ENCODE assay signal across 8 cellular contexts in genomic region chr7:143003393-143004051, GRCh38. TPM values are rescaled to one million over a fixed set of nuclear protein-coding genes. Genes with fewer than 3 reads are reported as not detected.
DNase-seq lines count a peak whose midpoint lies in the region; ATAC-seq and TF ChIP-seq lines count a peak whose summit lies in the region.

No MANE protein-coding gene starts in this region.

- H3K4me3 ChIP-seq in CD8-positive, alpha-beta memory T cell (ENCODE audit: low read length), result peak overlapping the region; percentile 37
- H3K4me3 ChIP-seq in HL-60 (replicated peaks; ENCODE audit: insufficient read depth, low read length) (peak overlapping the region; percentile 19; the same call in 1 of the 2 replicates), astrocyte of the spinal cord (ENCODE audit: low read depth, low read length) (no peak overlapping the region)

- peaks cover 0 to 3% (median 0%) of the 10 kb centered on the region in 3 donors for H3K36me3 Mint-ChIP-seq in CD8-positive, alpha-beta memory T cell

- ATAC-seq in GM19025 (IDR thresholded peaks at IDR 0.05; ENCODE audit: low read depth, unreplicated experiment) (peak; percentile 45), HG02588 (IDR thresholded peaks at IDR 0.05; ENCODE audit: unreplicated experiment) (no peak)

- H3K4me1 ChIP-seq in CD8-positive, alpha-beta memory T cell (ENCODE audit: insufficient read depth, low read length), result peaks cover 6% of the 10 kb centered on the region

- no peak overlapping the region for H3K27ac ChIP-seq in CD8-positive, alpha-beta memory T cell (ENCODE audit: low read depth, low read length)
- no peak overlapping the region for H3K27ac ChIP-seq in HL-60 (replicated peaks)

- in situ Hi-C loops in astrocyte of the spinal cord (cut with HindIII; ENCODE audit: low sequenced_read_pairs), result no loop called here

- POLR2A ChIA-PET in CD8-positive, alpha-beta memory T cell (lab: Charles Lee), result no interaction called here

- DNase-seq in CD8-positive, alpha-beta memory T cell, result peak in 4 of 5 donors; percentile 13 to 61 (median 52)
- DNase-seq in HL-60 (ENCODE audit: low read depth in 1 of 2, low spot score in 1 of 2) (peak; percentile 13 to 47), RPMI8226 (peak; percentile 57), astrocyte of the spinal cord (ENCODE audit: low read depth, low spot score) (peak; percentile 61), iPS-NIHi11 (ENCODE audit: low spot score) (peak; percentile 73)
- peak; percentile 8 to 18 for DNase-seq in stimulated activated CD4-positive, alpha-beta T cell treated with anti-CD3 and anti-CD28 coated beads, Interleukin-1b, Interleukin-23, amount 100 ng/mL, for 1 hour (ENCODE audit: low read depth in 2 of 2)

- peaks cover 8 to 14% (median 11%) of the 10 kb centered on the region in 3 donors for H3K4me1 Mint-ChIP-seq in CD8-positive, alpha-beta memory T cell

- TF ChIP-seq CTCF in HL-60 (IDR thresholded peaks at IDR 0.05; ENCODE audit: insufficient read depth, low read length) (peak; percentile 47), astrocyte of the spinal cord (IDR thresholded peaks at IDR 0.05; ENCODE audit: low read depth, low read length) (peak; percentile 74)

- CTCF ChIA-PET in CD8-positive, alpha-beta memory T cell (lab: Charles Lee), result interaction anchor here (0.6 to 2.9 kb wide), 27 partner anchors 8 to 700 kb away, joined by 3 to 22 read pairs (median 5); partner anchors contain the start of gene EPHB6

- H3K27me3 ChIP-seq in CD8-positive, alpha-beta memory T cell (ENCODE audit: insufficient read depth, low read length, poor library complexity, severe bottlenecking), result peaks cover 5% of the 10 kb centered on the region
- H3K27me3 ChIP-seq in HL-60 (ENCODE audit: insufficient read depth, poor library complexity, severe bottlenecking), result peaks cover 2% of the 10 kb centered on the region

- H3K9me3 ChIP-seq in CD8-positive, alpha-beta memory T cell (ENCODE audit: low read length), result no peaks in the 10 kb centered on the region

- H3K27ac Mint-ChIP-seq in CD8-positive, alpha-beta memory T cell, result peak overlapping the region in 3 of 8 donors; percentile 70 to 93 (median 75)

- peaks cover 3 to 8% of the 10 kb centered on the region in 2 donors for H3K27me3 Mint-ChIP-seq in CD8-positive, alpha-beta memory T cell

- H3K4me3 Mint-ChIP-seq in CD8-positive, alpha-beta memory T cell, result peak overlapping the region; percentile 8 to 88 (median 84)

- H3K9me3 Mint-ChIP-seq in CD8-positive, alpha-beta memory T cell, result peaks cover 0 to 2% (median 0%) of the 10 kb centered on the region in 5 donors

- H3K36me3 ChIP-seq in CD8-positive, alpha-beta memory T cell (ENCODE audit: insufficient read depth, low read length), result no peaks in the 10 kb centered on the region

RNA-seq across cellular contexts. Expression of gene OR9A2, which starts 23.4 kb away (rescaled TPM):
- total RNA-seq in CD8-positive, alpha-beta memory T cell, result not detected
- polyA plus RNA-seq in CD8-positive, alpha-beta memory T cell, result not detected

RNA-seq across cellular contexts. Expression of gene KEL, which starts 41.4 kb away (rescaled TPM):
- under 1 TPM in 1 of 2 experiments, not detected in 1; 0.20 TPM for total RNA-seq in CD8-positive, alpha-beta memory T cell
- not detected for polyA plus RNA-seq in CD8-positive, alpha-beta memory T cell

RNA-seq across cellular contexts. Expression of gene OR6V1, which starts 48.6 kb away (rescaled TPM):
- total RNA-seq in CD8-positive, alpha-beta memory T cell, result not detected
- not detected for polyA plus RNA-seq in CD8-positive, alpha-beta memory T cell

Comparison
In these comparisons a context has a peak if more than half of its experiments do, and no peak if none do; other contexts are left out.
1. DNase-seq: peak in every context shown above with its lines; median percentile 73 in iPS-NIHi11; 61 in astrocyte of the spinal cord; 57 in RPMI8226; 52 in CD8-positive, alpha-beta memory T cell; 30 in HL-60; 13 in stimulated activated CD4-positive, alpha-beta T cell treated with anti-CD3 and anti-CD28 coated beads, Interleukin-1b, Interleukin-23, amount 100 ng/mL, for 1 hour.